ENCODE assay signal across 8 cellular contexts in genomic region chr15:55407949-55408766, GRCh38. TPM values are rescaled to one million over a fixed set of nuclear protein-coding genes. Genes with fewer than 3 reads are reported as not detected.
DNase-seq lines count a peak whose midpoint lies in the region; ATAC-seq and TF ChIP-seq lines count a peak whose summit lies in the region.

Gene CCPG1 (minus strand): TSS chr15:55408359. CDS start chr15:55389424, 18,935 bp downstream.
Gene PIERCE2 (plus strand): TSS chr15:55408495. CDS start chr15:55408769, 274 bp downstream.

- DNase-seq in BJ (ENCODE audit: low read depth) (peak; percentile 69), NCI-H510A treated with DMSO at 0.1 percent for 48 hours (lab: John Stamatoyannopoulos, UW) (peak; percentile 83), coronary artery (ENCODE audit: low spot score) (peak; percentile 94), left colon (peak; percentile 90 to 93)
- peak; percentile 91 for DNase-seq in activated CD4-positive, alpha-beta T cell treated with anti-CD3 and anti-CD28 coated beads for 48 hours
- DNase-seq in stimulated activated CD4-positive, alpha-beta T cell treated with anti-CD3 and anti-CD28 coated beads, Interleukin-1b, Interleukin-23, amount 100 ng/mL, for 48 hours = peak; percentile 90

- POLR2A ChIA-PET in BJ (lab: Charles Lee) = no interaction called here

- ATAC-seq in HG03439 (IDR thresholded peaks at IDR 0.05; ENCODE audit: unreplicated experiment) (peak; percentile 97), left colon (peak; percentile 95)

- no peaks in the 10 kb centered on the region for H3K27me3 ChIP-seq in BJ (ENCODE audit: control insufficient read depth, insufficient read depth, low read length)

- H3K27ac ChIP-seq in coronary artery = peak within 1 kb of the TSS; percentile 92 to 96

- peak; percentile 72 for TF ChIP-seq POLR2A in GM19193 (IDR thresholded peaks at IDR 0.05; ENCODE audit: extremely low read depth, insufficient read depth, insufficient read length)

- H3K36me3 ChIP-seq in BJ (ENCODE audit: control insufficient read depth, insufficient read depth, low read length) = no peaks in the 10 kb centered on the region

- intact Hi-C loops in left colon (cut with DNase I, micrococcal nuclease) = no loop called here

- H3K4me3 ChIP-seq in BJ (ENCODE audit: low read depth, low read length) (peak within 1 kb of the TSS; percentile 81), coronary artery (peak within 1 kb of the TSS; percentile 95)

- CTCF ChIA-PET in BJ (lab: Yijun Ruan, JAX) = interaction anchor here (0.6 to 2.4 kb wide), 11 partner anchors 11 to 618 kb away, joined by 3 to 20 read pairs (median 6); no protein-coding TSS in a partner anchor

- TF ChIP-seq CTCF in BJ (IDR thresholded peaks at IDR 0.05; ENCODE audit: insufficient read depth, low read depth, low read length) (peak; percentile 74), coronary artery (IDR thresholded peaks at IDR 0.05) (peak; percentile 84)

RNA-seq across cellular contexts. Expression of gene CCPG1, which starts in this region (rescaled TPM):
- 33.8 and 79.0 TPM in 2 replicates for polyA plus RNA-seq in BJ (2011; rRNA removed)
- polyA minus RNA-seq in BJ (2011; rRNA and poly(A)+ RNA removed) = 18.6 and 19.6 TPM in 2 replicates
- total RNA-seq in left colon = 10 to 100 TPM; 45.5 to 65.6 TPM

RNA-seq across cellular contexts. Expression of gene PIERCE2, which starts in this region (rescaled TPM):
- 1.4 and 2.8 TPM in 2 replicates for polyA plus RNA-seq in BJ (2011; rRNA removed)
- polyA minus RNA-seq in BJ (2011; rRNA and poly(A)+ RNA removed) = not detected in 2 replicates
- 1 to 10 TPM; 5.3 to 5.4 TPM for total RNA-seq in left colon

Comparison
In these comparisons a context has a peak if more than half of its experiments do, and no peak if none do; other contexts are left out.
1. Peak in every context shown above with its lines: DNase-seq, ATAC-seq, H3K4me3 ChIP-seq and H3K27ac ChIP-seq.